In the genomic region with DNA sequence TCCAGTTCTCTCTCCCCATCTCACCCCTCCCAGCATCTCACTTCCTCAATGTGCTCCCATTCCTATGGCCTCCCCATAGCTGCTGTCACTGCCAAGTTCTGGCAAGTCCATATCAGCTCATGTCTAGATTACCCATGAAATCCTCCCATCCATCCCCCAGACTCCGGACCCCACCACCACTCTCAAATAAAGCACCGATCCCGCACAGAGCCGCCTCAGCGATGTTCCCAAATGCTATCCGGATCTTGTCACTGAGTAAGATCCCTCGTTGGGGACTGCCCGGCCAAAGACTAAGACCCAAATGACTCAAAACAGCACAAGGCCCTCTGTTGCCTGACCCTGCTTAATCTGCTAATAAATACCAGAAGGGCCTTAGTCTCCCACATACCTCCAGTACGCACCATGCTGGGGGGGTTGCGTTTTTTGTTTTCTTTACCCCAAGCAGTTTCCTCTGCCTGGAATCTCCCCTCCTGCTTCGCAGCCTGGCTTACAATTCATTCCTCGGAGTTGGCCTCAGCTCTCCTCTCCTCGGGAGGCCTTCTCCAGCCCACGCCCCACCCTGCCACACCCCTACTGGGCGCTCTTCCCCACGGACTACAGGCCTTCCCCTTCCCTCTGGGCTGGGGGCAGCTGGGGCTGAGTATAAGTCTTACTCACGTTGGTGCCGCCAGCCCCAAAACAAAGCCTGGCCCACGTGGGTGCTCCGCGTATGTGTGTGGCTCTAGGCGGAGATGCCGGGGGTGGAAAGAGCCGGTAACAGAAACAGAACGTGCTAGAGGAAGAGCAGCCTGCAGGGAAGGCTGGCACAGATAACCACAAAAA, we compare ENCODE assay signal across 1 cellular context.
TF ChIP-seq lines count a peak whose summit lies in the region.

No MANE protein-coding gene starts in this region.

TF ChIP-seq in HEK293, 187 proteins besides CTCF, POLR2A, EP300 and RAD21 (continued from another document and continues in another):
- TF ChIP-seq, protein P1, sequence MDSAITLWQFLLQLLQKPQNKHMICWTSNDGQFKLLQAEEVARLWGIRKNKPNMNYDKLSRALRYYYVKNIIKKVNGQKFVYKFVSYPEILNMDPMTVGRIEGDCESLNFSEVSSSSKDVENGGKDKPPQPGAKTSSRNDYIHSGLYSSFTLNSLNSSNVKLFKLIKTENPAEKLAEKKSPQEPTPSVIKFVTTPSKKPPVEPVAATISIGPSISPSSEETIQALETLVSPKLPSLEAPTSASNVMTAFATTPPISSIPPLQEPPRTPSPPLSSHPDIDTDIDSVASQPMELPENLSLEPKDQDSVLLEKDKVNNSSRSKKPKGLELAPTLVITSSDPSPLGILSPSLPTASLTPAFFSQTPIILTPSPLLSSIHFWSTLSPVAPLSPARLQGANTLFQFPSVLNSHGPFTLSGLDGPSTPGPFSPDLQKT (IDR thresholded peaks at IDR 0.05; ENCODE audit: borderline replicate concordance, low read depth, low read length): no peak
- TF ChIP-seq WT1 (tag by site-specific recombination; IDR thresholded peaks at IDR 0.05) (no peak; the same call in 1 of the 2 replicates), ZNF266 (tag by site-specific recombination; IDR thresholded peaks at IDR 0.05; ENCODE audit: low read depth) (no peak), ZNF707 (tag by site-specific recombination; IDR thresholded peaks at IDR 0.05) (no peak), ZNF169 (tag by site-specific recombination; IDR thresholded peaks at IDR 0.05) (no peak), ZNF335 (tag by site-specific recombination; conservative IDR thresholded peaks at IDR 0.05) (peak; percentile 59; the same call in 1 of the 2 replicates), ZNF510 (tag by site-specific recombination; IDR thresholded peaks at IDR 0.05; ENCODE audit: insufficient replicate concordance) (no peak), SP3 (tag by site-specific recombination; IDR thresholded peaks at IDR 0.05) (peak; percentile 43), ZSCAN30 (tag by site-specific recombination; IDR thresholded peaks at IDR 0.05) (no peak), ZNF747 (tag by site-specific recombination; IDR thresholded peaks at IDR 0.05) (no peak), ZNF48 (tag by site-specific recombination; IDR thresholded peaks at IDR 0.05) (no peak), ZNF670 (tag by site-specific recombination; IDR thresholded peaks at IDR 0.05; ENCODE audit: low read depth) (no peak), ZNF433 (tag by site-specific recombination; IDR thresholded peaks at IDR 0.05; ENCODE audit: low read depth) (no peak), ZNF214 (tag by site-specific recombination; IDR thresholded peaks at IDR 0.05; ENCODE audit: borderline replicate concordance) (no peak), ZFP69B (tag by site-specific recombination; IDR thresholded peaks at IDR 0.05) (no peak), TRIM28 (IDR thresholded peaks at IDR 0.05; ENCODE audit: borderline replicate concordance, low read length) (no peak), ZIC2 (tag by site-specific recombination; IDR thresholded peaks at IDR 0.05) (peak; percentile 97), REPIN1 (tag by site-specific recombination; IDR thresholded peaks at IDR 0.05; ENCODE audit: low read depth) (no peak), ZFHX2 (tag by site-specific recombination; conservative IDR thresholded peaks at IDR 0.05) (peak; percentile 92), FEZF1 (tag by site-specific recombination; IDR thresholded peaks at IDR 0.05) (no peak), ZNF626 (tag by site-specific recombination; IDR thresholded peaks at IDR 0.05) (no peak), GLI4 (tag by site-specific recombination; IDR thresholded peaks at IDR 0.05) (no peak), SALL2 (tag by site-specific recombination; IDR thresholded peaks at IDR 0.05; ENCODE audit: borderline replicate concordance) (no peak), ZNF324 (tag by site-specific recombination; IDR thresholded peaks at IDR 0.05) (no peak), GLI2 (tag by site-specific recombination; IDR thresholded peaks at IDR 0.05; ENCODE audit: borderline replicate concordance, low read depth) (no peak), ZNF596 (tag by site-specific recombination; IDR thresholded peaks at IDR 0.05) (no peak), ZFP41 (tag by site-specific recombination; IDR thresholded peaks at IDR 0.05; ENCODE audit: borderline replicate concordance) (no peak), KLF10 (tag by site-specific recombination; IDR thresholded peaks at IDR 0.05) (no peak; the same call in 1 of the 2 replicates), ZNF114 (tag by site-specific recombination; IDR thresholded peaks at IDR 0.05) (no peak), HOXA7 (CRISPR knock-in tag; IDR thresholded peaks at IDR 0.05; ENCODE audit: borderline replicate concordance) (no peak), GLIS1 (tag by site-specific recombination; IDR thresholded peaks at IDR 0.05) (peak; percentile 100), ZNF132 (tag by site-specific recombination; IDR thresholded peaks at IDR 0.05; ENCODE audit: borderline replicate concordance) (no peak), ZNF600 (tag by site-specific recombination; IDR thresholded peaks at IDR 0.05) (peak; percentile 60), SP2 (tag by site-specific recombination; IDR thresholded peaks at IDR 0.05) (peak; percentile 15; the same call in 1 of the 2 replicates), ZNF366 (tag by site-specific recombination; conservative IDR thresholded peaks at IDR 0.05) (no peak), ZNF274 (IDR thresholded peaks at IDR 0.05; ENCODE audit: low read length) (no peak), ZNF274 (tag by site-specific recombination; IDR thresholded peaks at IDR 0.05; ENCODE audit: borderline replicate concordance) (no peak), ZNF292 (tag by site-specific recombination; IDR thresholded peaks at IDR 0.05; ENCODE audit: borderline replicate concordance, low read depth) (no peak), ZNF548 (tag by site-specific recombination; IDR thresholded peaks at IDR 0.05) (no peak), ZNF560 (tag by site-specific recombination; IDR thresholded peaks at IDR 0.05; ENCODE audit: borderline replicate concordance) (no peak), ZBTB7A (tag by site-specific recombination; IDR thresholded peaks at IDR 0.05; ENCODE audit: low read depth) (no peak), ZNF549 (tag by site-specific recombination; IDR thresholded peaks at IDR 0.05) (no peak), TCF7L2 (IDR thresholded peaks at IDR 0.05; ENCODE audit: borderline replicate concordance, low read depth, low read length) (no peak), KLF1 (tag by site-specific recombination; IDR thresholded peaks at IDR 0.05) (peak; percentile 92), MZF1 (tag by site-specific recombination; IDR thresholded peaks at IDR 0.05; ENCODE audit: borderline replicate concordance) (no peak), ZNF10 (tag by site-specific recombination; IDR thresholded peaks at IDR 0.05) (no peak), ZEB2 (tag by site-specific recombination; IDR thresholded peaks at IDR 0.05) (peak; percentile 32; the same call in 1 of the 2 replicates), GLIS2 (tag by site-specific recombination; IDR thresholded peaks at IDR 0.05) (peak; percentile 81; the same call in 1 of the 2 replicates)
- TF ChIP-seq, protein P2, sequence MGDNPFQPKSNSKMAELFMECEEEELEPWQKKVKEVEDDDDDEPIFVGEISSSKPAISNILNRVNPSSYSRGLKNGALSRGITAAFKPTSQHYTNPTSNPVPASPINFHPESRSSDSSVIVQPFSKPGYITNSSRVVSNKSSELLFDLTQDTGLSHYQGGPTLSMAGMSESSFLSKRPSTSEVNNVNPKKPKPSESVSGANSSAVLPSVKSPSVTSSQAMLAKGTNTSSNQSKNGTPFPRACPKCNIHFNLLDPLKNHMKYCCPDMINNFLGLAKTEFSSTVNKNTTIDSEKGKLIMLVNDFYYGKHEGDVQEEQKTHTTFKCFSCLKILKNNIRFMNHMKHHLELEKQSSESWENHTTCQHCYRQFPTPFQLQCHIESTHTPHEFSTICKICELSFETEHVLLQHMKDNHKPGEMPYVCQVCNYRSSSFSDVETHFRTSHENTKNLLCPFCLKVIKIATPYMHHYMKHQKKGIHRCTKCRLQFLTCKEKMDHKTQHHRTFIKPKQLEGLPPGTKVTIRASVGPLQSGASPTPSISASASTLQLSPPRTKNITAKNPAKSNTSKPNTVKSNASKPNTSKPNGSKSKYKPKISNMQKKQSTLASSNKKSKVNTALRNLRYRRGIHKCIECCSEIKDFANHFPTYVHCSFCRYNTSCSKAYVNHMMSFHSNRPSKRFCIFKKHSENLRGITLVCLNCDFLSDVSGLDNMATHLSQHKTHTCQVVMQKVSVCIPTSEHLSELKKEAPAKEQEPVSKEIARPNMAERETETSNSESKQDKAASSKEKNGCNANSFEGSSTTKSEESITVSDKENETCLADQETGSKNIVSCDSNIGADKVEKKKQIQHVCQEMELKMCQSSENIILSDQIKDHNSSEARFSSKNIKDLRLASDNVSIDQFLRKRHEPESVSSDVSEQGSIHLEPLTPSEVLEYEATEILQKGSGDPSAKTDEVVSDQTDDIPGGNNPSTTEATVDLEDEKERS (tag by site-specific recombination; IDR thresholded peaks at IDR 0.05): no peak
- TF ChIP-seq, protein P3, sequence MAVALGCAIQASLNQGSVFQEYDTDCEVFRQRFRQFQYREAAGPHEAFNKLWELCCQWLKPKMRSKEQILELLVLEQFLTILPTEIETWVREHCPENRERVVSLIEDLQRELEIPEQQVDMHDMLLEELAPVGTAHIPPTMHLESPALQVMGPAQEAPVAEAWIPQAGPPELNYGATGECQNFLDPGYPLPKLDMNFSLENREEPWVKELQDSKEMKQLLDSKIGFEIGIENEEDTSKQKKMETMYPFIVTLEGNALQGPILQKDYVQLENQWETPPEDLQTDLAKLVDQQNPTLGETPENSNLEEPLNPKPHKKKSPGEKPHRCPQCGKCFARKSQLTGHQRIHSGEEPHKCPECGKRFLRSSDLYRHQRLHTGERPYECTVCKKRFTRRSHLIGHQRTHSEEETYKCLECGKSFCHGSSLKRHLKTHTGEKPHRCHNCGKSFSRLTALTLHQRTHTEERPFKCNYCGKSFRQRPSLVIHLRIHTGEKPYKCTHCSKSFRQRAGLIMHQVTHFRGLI (tag by site-specific recombination; IDR thresholded peaks at IDR 0.05): peak; percentile 77
- TF ChIP-seq, protein P4, sequence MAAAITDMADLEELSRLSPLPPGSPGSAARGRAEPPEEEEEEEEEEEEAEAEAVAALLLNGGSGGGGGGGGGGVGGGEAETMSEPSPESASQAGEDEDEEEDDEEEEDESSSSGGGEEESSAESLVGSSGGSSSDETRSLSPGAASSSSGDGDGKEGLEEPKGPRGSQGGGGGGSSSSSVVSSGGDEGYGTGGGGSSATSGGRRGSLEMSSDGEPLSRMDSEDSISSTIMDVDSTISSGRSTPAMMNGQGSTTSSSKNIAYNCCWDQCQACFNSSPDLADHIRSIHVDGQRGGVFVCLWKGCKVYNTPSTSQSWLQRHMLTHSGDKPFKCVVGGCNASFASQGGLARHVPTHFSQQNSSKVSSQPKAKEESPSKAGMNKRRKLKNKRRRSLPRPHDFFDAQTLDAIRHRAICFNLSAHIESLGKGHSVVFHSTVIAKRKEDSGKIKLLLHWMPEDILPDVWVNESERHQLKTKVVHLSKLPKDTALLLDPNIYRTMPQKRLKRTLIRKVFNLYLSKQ (tag by site-specific recombination; IDR thresholded peaks at IDR 0.05; ENCODE audit: borderline replicate concordance): no peak
- TF ChIP-seq, protein P5, sequence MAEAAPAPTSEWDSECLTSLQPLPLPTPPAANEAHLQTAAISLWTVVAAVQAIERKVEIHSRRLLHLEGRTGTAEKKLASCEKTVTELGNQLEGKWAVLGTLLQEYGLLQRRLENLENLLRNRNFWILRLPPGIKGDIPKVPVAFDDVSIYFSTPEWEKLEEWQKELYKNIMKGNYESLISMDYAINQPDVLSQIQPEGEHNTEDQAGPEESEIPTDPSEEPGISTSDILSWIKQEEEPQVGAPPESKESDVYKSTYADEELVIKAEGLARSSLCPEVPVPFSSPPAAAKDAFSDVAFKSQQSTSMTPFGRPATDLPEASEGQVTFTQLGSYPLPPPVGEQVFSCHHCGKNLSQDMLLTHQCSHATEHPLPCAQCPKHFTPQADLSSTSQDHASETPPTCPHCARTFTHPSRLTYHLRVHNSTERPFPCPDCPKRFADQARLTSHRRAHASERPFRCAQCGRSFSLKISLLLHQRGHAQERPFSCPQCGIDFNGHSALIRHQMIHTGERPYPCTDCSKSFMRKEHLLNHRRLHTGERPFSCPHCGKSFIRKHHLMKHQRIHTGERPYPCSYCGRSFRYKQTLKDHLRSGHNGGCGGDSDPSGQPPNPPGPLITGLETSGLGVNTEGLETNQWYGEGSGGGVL (tag by site-specific recombination; IDR thresholded peaks at IDR 0.05): no peak; the same call in 1 of the 2 replicates
- TF ChIP-seq, protein P6, sequence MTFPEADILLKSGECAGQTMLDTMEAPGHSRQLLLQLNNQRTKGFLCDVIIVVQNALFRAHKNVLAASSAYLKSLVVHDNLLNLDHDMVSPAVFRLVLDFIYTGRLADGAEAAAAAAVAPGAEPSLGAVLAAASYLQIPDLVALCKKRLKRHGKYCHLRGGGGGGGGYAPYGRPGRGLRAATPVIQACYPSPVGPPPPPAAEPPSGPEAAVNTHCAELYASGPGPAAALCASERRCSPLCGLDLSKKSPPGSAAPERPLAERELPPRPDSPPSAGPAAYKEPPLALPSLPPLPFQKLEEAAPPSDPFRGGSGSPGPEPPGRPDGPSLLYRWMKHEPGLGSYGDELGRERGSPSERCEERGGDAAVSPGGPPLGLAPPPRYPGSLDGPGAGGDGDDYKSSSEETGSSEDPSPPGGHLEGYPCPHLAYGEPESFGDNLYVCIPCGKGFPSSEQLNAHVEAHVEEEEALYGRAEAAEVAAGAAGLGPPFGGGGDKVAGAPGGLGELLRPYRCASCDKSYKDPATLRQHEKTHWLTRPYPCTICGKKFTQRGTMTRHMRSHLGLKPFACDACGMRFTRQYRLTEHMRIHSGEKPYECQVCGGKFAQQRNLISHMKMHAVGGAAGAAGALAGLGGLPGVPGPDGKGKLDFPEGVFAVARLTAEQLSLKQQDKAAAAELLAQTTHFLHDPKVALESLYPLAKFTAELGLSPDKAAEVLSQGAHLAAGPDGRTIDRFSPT (tag by site-specific recombination; IDR thresholded peaks at IDR 0.05): no peak
